In the genomic region with DNA sequence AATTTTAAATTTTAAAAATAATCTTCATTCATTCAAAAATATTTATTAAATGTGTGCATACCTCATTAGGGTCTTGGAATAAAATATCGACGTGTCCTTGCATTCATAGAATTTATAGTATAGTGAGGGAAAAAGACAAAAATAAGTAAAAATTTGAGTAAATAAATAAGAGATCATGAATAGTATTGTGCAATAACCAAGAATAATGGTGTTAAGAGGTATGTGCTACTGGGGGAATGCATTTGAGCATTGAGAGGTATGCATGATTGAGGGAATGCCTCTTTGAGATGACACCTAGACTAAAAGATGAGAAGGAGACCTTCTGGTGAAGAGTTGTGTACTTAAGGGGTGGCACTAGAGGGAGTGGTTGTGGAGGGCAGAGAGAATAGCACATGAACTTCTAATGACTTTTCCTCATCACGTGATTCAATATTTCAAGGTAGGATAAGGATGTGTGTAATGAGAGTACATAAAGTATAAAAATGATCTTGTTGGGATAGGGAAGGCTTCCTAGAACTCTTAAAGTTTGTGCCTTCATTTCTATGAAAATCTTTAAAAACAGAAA, we compare ENCODE assay signal across 21 cellular contexts. TPM values are rescaled to one million over a fixed set of nuclear protein-coding genes. Genes with fewer than 3 reads are reported as not detected.
DNase-seq lines count a peak whose midpoint lies in the region; ATAC-seq, FAIRE-seq and TF ChIP-seq lines count a peak whose summit lies in the region.
"Had no signal": no experiment of that assay in that cellular context is flagged by ENCODE, and none has a peak within 500 bp of the region (broad histone marks: within the 10 kb centered on the region; RNA-seq: fewer than 3 reads in every experiment).

No MANE protein-coding gene starts in this region.

- H4K20me1 ChIP-seq in IMR-90 (ENCODE audit: insufficient read depth, low read length) (no peaks in the 10 kb centered on the region), K562 (replicated peaks; ENCODE audit: control insufficient read depth, insufficient read depth, low read length) (no peaks in the 10 kb centered on the region)

- H3K27ac ChIP-seq in C4-2B, result no peak overlapping the region
- no peak overlapping the region for H3K27ac ChIP-seq in IMR-90 (ENCODE audit: insufficient read depth, low read length)
- H3K27ac ChIP-seq in K562 (ENCODE audit: extremely low read depth, low read depth, low read length), result no peak overlapping the region
- H3K27ac ChIP-seq: GM23248, KMS-11 had no signal

- H3K4me1 ChIP-seq in IMR-90 (ENCODE audit: control insufficient read depth, insufficient read depth, low read length), result no peaks in the 10 kb centered on the region
- no peaks in the 10 kb centered on the region; a peak in 1 of 5 replicates for H3K4me1 ChIP-seq in K562 (replicated peaks in 1 of 2; ENCODE audit: control insufficient read depth in 2 of 2, insufficient read depth in 2 of 2, low read length in 2 of 2)

- no peak for ATAC-seq in IMR-90 (ENCODE audit: low read depth)
- no peak for ATAC-seq in K562
- ATAC-seq in left colon, result peak; percentile 76
- ATAC-seq in HG03521 (IDR thresholded peaks at IDR 0.05; ENCODE audit: unreplicated experiment), result no peak

- H3K9me1 ChIP-seq in IMR-90 (ENCODE audit: insufficient read depth, low read length), result no peaks in the 10 kb centered on the region
- no peaks in the 10 kb centered on the region for H3K9me1 ChIP-seq in K562 (ENCODE audit: control insufficient read depth, insufficient read depth, low read length)

- no peak overlapping the region for H2AFZ ChIP-seq in IMR-90 (replicated peaks; ENCODE audit: low read length, poor library complexity)
- no peak overlapping the region for H2AFZ ChIP-seq in K562 (ENCODE audit: low read depth, low read length)
- H2AFZ ChIP-seq: GM23248 had no signal

- no peak overlapping the region for H2BK5ac ChIP-seq in IMR-90 (ENCODE audit: low read depth, low read length, poor library complexity, severe bottlenecking)

- POLR2A ChIA-PET in IMR-90 (lab: Charles Lee; ENCODE audit: unreplicated experiment), result no interaction called here
- POLR2A ChIA-PET in K562 (lab: Yijun Ruan, JAX), result no interaction called here

- H3K14ac ChIP-seq in IMR-90 (replicated peaks; ENCODE audit: low read depth, low read length), result no peak overlapping the region

- no peak overlapping the region for H2BK20ac ChIP-seq in IMR-90 (ENCODE audit: low read depth, low read length)

- no peak overlapping the region for H3K4me3 ChIP-seq in IMR-90 (ENCODE audit: insufficient read depth, low read depth, low read length)
- no peak overlapping the region for H3K4me3 ChIP-seq in K562
- H3K4me3 ChIP-seq: GM23248 had no signal

- H3K23ac ChIP-seq in IMR-90 (ENCODE audit: low read depth, low read length), result no peak overlapping the region

- FAIRE-seq in K562 (lab: Jason Lieb, UNC), result no peak
- FAIRE-seq: D721Med, RCC 7860 had no signal

- TF ChIP-seq CTCF in C4-2B (conservative IDR thresholded peaks at IDR 0.05) (0 out of 2 replicates have a peak, but pooled peaks have one; percentile 4), IMR-90 (conservative IDR thresholded peaks at IDR 0.05; ENCODE audit: low read depth, low read length) (no peak), K562 (IDR thresholded peaks at IDR 0.05 in 2 of 3, conservative IDR thresholded peaks at IDR 0.05 in 1 of 3; ENCODE audit: insufficient read depth in 2 of 3, low read depth in 1 of 3, low read length in 3 of 3) (no peak)

- CTCF ChIA-PET in IMR-90 (lab: Yijun Ruan, JAX) (no interaction called here), K562 (lab: Yijun Ruan, JAX; ENCODE audit: low intra/inter-chr PET ratio) (no interaction called here)

- H2BK15ac ChIP-seq in IMR-90 (ENCODE audit: low read depth, low read length), result no peak overlapping the region

- TF ChIP-seq EP300 in K562 (IDR thresholded peaks at IDR 0.05; ENCODE audit: low read length), result no peak

- no peak overlapping the region for H3K18ac ChIP-seq in IMR-90 (ENCODE audit: low read depth, low read length)

- TF ChIP-seq RAD21 in IMR-90 (IDR thresholded peaks at IDR 0.05; ENCODE audit: low read length) (no peak), K562 (CRISPR knock-in tag; conservative IDR thresholded peaks at IDR 0.05 in 1 of 2, IDR thresholded peaks at IDR 0.05 in 1 of 2) (0 out of 4 replicates have a peak, but pooled peaks of 1 of the 2 experiments have one; percentile 16)

- BruUV-seq in IMR-90 (replicated peaks; lab: Mats Ljungman, UMichigan) (no TSS peak), K562 (replicated peaks; lab: Mats Ljungman, UMichigan) (no TSS peak)

- intact Hi-C loops in IMR-90 (cut with micrococcal nuclease), result no loop called here
- intact Hi-C loops in K562 (cut with micrococcal nuclease), result no loop called here
- intact Hi-C loops in left colon (cut with DNase I, micrococcal nuclease), result no loop called here

- no peak overlapping the region for H4K8ac ChIP-seq in IMR-90 (ENCODE audit: low read depth in 2 of 2, low read length in 2 of 2)

- no peak overlapping the region for H4K91ac ChIP-seq in IMR-90 (ENCODE audit: insufficient read depth, low read depth, low read length)

- H3K27me3 ChIP-seq in IMR-90 (ENCODE audit: control insufficient read depth, insufficient read depth, low read length) (peaks cover 1% of the 10 kb centered on the region; the same call in 1 of the 2 replicates), K562 (ENCODE audit: control insufficient read depth in 2 of 2, insufficient read depth in 2 of 2, low read length in 2 of 2) (no peaks in the 10 kb centered on the region)

- no peak overlapping the region for H2AK9ac ChIP-seq in IMR-90 (replicated peaks; ENCODE audit: low read depth, low read length, poor library complexity)

- no peak overlapping the region for H4K5ac ChIP-seq in IMR-90 (ENCODE audit: low read depth, low read length)

- H3K4me2 ChIP-seq in IMR-90 (ENCODE audit: low read depth, low read length) (no peak overlapping the region), K562 (ENCODE audit: insufficient read depth, low read length) (no peak overlapping the region)
- H3K4me2 ChIP-seq: KMS-11 had no signal

- H2BK120ac ChIP-seq in IMR-90 (ENCODE audit: low read depth, low read length), result no peak overlapping the region

- no peak for DNase-seq in IMR-90
- DNase-seq in K562 (ENCODE audit: extremely low read depth in 1 of 4, low spot score in 3 of 4), result no peak
- no peak for DNase-seq in left colon
- DNase-seq in iPS-NIHi11 (ENCODE audit: low spot score), result no peak
- no peak for DNase-seq in GOT3 (lab: John Stamatoyannopoulos, UW)
- no peak for DNase-seq in central memory CD4-positive, alpha-beta T cell
- DNase-seq: DMS79 treated with DMSO at 0.1 percent for 48 hours, GM23248, NCI-H1105, NCI-H146, NCI-H2029, NCI-H2227 treated with DMSO at 0.1 percent for 48 hours, NCI-H510A, NCI-H748 treated with DMSO at 0.1 percent for 48 hours had no signal

- dilution Hi-C loops in IMR-90 (cut with HindIII; ENCODE audit: low sequenced_read_pairs, unreplicated experiment), result no loop called here

- no peak for TF ChIP-seq POLR2A in IMR-90 (IDR thresholded peaks at IDR 0.05; ENCODE audit: low read depth, low read length)
- TF ChIP-seq POLR2A in K562 (conservative IDR thresholded peaks at IDR 0.05), result no peak

- H3K36me3 ChIP-seq in IMR-90 (ENCODE audit: control insufficient read depth, insufficient read depth, low read length), result no peaks in the 10 kb centered on the region
- H3K36me3 ChIP-seq in K562 (ENCODE audit: control insufficient read depth, insufficient read depth, low read length), result no peaks in the 10 kb centered on the region

- no peaks in the 10 kb centered on the region for H3K79me1 ChIP-seq in IMR-90 (ENCODE audit: low read depth in 1 of 2, low read length in 2 of 2)

- no peak overlapping the region for H2AK5ac ChIP-seq in IMR-90 (ENCODE audit: low read depth, low read length)

- H3K56ac ChIP-seq in IMR-90 (ENCODE audit: extremely low read depth, insufficient read depth, low read length), result no peak overlapping the region

- H3K9ac ChIP-seq in IMR-90 (ENCODE audit: low read depth, low read length), result no peak overlapping the region
- no peak overlapping the region for H3K9ac ChIP-seq in K562 (ENCODE audit: insufficient read depth in 1 of 2, low read depth in 2 of 2, low read length in 2 of 2)
- H3K9ac ChIP-seq: GM23248, KMS-11 had no signal

- in situ Hi-C loops in IMR-90 (cut with MboI; ENCODE audit: low sequenced_read_pairs), result no loop called here
- in situ Hi-C loops in K562 (cut with MboI), result no loop called here

- H3K79me2 ChIP-seq in K562 (ENCODE audit: control insufficient read depth, insufficient read depth, low read length), result no peaks in the 10 kb centered on the region

- no peak overlapping the region for H3K4ac ChIP-seq in IMR-90 (ENCODE audit: low read depth, low read length)

- H3K9me3 ChIP-seq in IMR-90 (ENCODE audit: control insufficient read depth, insufficient read depth, low read length) (no peaks in the 10 kb centered on the region), K562 (replicated peaks; ENCODE audit: control insufficient read depth, insufficient read depth, low read depth, low read length) (no peaks in the 10 kb centered on the region)

- no CpG with 5 or more reads among the region's 3 CpGs for WGBS in IMR-90 (ENCODE audit: extremely low coverage in 2 of 2, insufficient read length in 1 of 2), 2 experiments
- 33% methylated on average over 3 of the region's 3 CpGs for WGBS in K562 (ENCODE audit: insufficient coverage, low coverage, missing lambda C conversion rate)

RNA-seq across cellular contexts. Expression of a gene that starts 18.8 kb away (rescaled TPM):
- total RNA-seq in IMR-90 (2012; rRNA removed) (not detected in 2 replicates), K562 (2014; rRNA removed) (0.05 and 0.45 TPM in 2 replicates), K562 (2014; rRNA removed; fragmentation: Illumina TruSeq; extraction: Trizol) (1.1 and 1.4 TPM in 2 replicates), K562 (2015; rRNA removed; fragmentation: Illumina TruSeq; extraction: Trizol) (0.98 and 1.0 TPM in 2 replicates), K562 (2021) (0.67 and 0.89 TPM in 2 replicates), left colon (1 to 10 TPM; 3.9 to 9.8 TPM)
- polyA plus RNA-seq in IMR-90 (2012; rRNA removed) (not detected in 2 replicates), K562 (2011; rRNA removed) (0.18 and 0.38 TPM in 2 replicates), K562 (2014; fragmentation: Illumina TruSeq; extraction: Trizol) (0.82 and 0.98 TPM in 2 replicates), K562 (2014; fragmentation: Nextera tagmentation; extraction: Ambion mirVana) (1 to 10 TPM in 1 of 2 experiments, under 1 TPM in 1; 0.76 to 1.0 TPM), K562 (2014; rRNA removed) (0.98 and 1.4 TPM in 2 replicates)
- polyA plus RNA-seq in IMR-90 (2012; cell fraction: cytosol; rRNA removed), result not detected in 2 replicates
- polyA plus RNA-seq in IMR-90 (2012; cell fraction: nucleus; rRNA removed; ENCODE audit: low replicate concordance), result not detected in 2 replicates
- 2.1 TPM in 1 of 2 replicates, not detected in the other for total RNA-seq in K562 (2011; cell fraction: chromatin; rRNA removed; ENCODE audit: low replicate concordance)
- total RNA-seq in K562 (2011; cell fraction: nucleolus; rRNA removed), result 1.1 TPM in 1 of 2 replicates, not detected in the other
- 1.1 TPM in 1 of 2 replicates, not detected in the other for total RNA-seq in K562 (2011; cell fraction: nucleoplasm; rRNA removed)
- polyA plus RNA-seq in K562 (2011; cell fraction: cytosol; rRNA removed), result 0.03 TPM in 1 of 2 replicates, not detected in the other
- 0.09 and 0.18 TPM in 2 replicates for polyA plus RNA-seq in K562 (2011; cell fraction: nucleus; rRNA removed)
- 1.5 and 2.7 TPM in 2 replicates for polyA plus RNA-seq in K562 (2012)
- polyA minus RNA-seq in K562 (2011; rRNA and poly(A)+ RNA removed), result 0.09 TPM in 1 of 2 replicates, not detected in the other
- polyA minus RNA-seq in K562 (2011; cell fraction: cytosol; rRNA and poly(A)+ RNA removed), result not detected in 2 replicates
- 0.27 and 0.78 TPM in 2 replicates for polyA minus RNA-seq in K562 (2011; cell fraction: nucleus; rRNA and poly(A)+ RNA removed)
- total RNA-seq: SK-MEL-5 had no signal
- polyA plus RNA-seq: CD14-positive monocyte, GM23248 had no signal
